In the genomic region with DNA sequence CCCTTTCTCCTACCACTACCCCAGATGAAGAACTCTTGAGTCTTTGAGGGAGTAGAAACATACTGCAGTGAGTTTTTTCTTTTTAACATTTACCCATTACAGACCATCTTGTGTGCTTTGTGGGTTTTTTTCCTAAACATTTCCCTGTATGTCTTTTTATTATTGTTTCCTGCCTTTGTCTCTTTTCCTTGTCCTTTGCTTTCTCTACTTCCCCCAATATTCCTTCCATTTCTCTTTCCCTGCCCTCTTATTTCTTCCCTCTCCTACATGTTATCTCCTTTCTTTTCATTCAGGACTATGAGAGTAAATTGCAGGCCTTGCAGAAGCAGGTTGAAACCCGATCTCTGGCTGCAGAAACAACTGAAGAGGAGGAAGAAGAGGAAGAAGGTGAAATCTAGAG, we compare ENCODE assay signal across 19 cellular contexts.
DNase-seq lines count a peak whose midpoint lies in the region; ATAC-seq, FAIRE-seq and TF ChIP-seq lines count a peak whose summit lies in the region.
"Had no signal": no experiment of that assay in that cellular context is flagged by ENCODE, and none has a peak within 500 bp of the region (broad histone marks: within the 10 kb centered on the region; RNA-seq: fewer than 3 reads in every experiment).

No MANE protein-coding gene starts in this region.

- no peaks in the 10 kb centered on the region for H3K9me3 ChIP-seq in Loucy (ENCODE audit: insufficient read depth, low read depth, low read length)
- H3K9me3 ChIP-seq: SK-N-SH had no signal

- H2AFZ ChIP-seq in Loucy (ENCODE audit: low read length), result peak overlapping the region; percentile 2; the same call in 1 of the 2 replicates

- H3K9me2 ChIP-seq in Loucy (replicated peaks; ENCODE audit: low read depth, low read length), result no peaks in the 10 kb centered on the region
- H3K9me2 ChIP-seq: SK-N-SH had no signal

- DNase-seq in mesothelial cell of epicardium (ENCODE audit: low spot score in 2 of 2, unreplicated experiment in 2 of 2), result no peak
- no peak for DNase-seq in HuH-7.5 (ENCODE audit: low spot score)
- no peak for DNase-seq in immature natural killer cell
- DNase-seq: Calu3; CD4-positive, CD25-positive, alpha-beta regulatory T cell; H7; NCI-H187 treated with DMSO at 0.1 percent for 48 hours; NCI-H2171; NCI-H446; NCI-H774; SK-N-SH had no signal

- H3K9ac ChIP-seq in Loucy (ENCODE audit: low read depth, low read length, poor library complexity, severe bottlenecking), result peak overlapping the region; percentile 51
- H3K9ac ChIP-seq: SK-N-SH had no signal

- H3K9me3 Mint-ChIP-seq in dendritic cell treated with granulocyte-macrophage colony-stimulating factor and Interleukin-4, amounts not matched to agents 40 ng/mL and 50 ng/mL, for 4 days, result no peaks in the 10 kb centered on the region
- H3K9me3 Mint-ChIP-seq in mesothelial cell of epicardium (no peaks in the 10 kb centered on the region), immature natural killer cell (no peaks in the 10 kb centered on the region)
- H3K9me3 Mint-ChIP-seq: IgD-negative memory B cell had no signal

- no peaks in the 10 kb centered on the region for H3K27me3 Mint-ChIP-seq in dendritic cell treated with granulocyte-macrophage colony-stimulating factor and Interleukin-4, amounts not matched to agents 40 ng/mL and 50 ng/mL, for 4 days
- H3K27me3 Mint-ChIP-seq in mesothelial cell of epicardium (ENCODE audit: low read depth), result no peaks in the 10 kb centered on the region
- H3K27me3 Mint-ChIP-seq in immature natural killer cell (ENCODE audit: low read depth in 3 of 3), result no peaks in the 10 kb centered on the region
- H3K27me3 Mint-ChIP-seq: B cell; CD4-positive, CD25-positive, alpha-beta regulatory T cell; IgD-negative memory B cell had no signal

- TF ChIP-seq CTCF in Loucy (conservative IDR thresholded peaks at IDR 0.05; ENCODE audit: low read length) (no peak), mesothelial cell of epicardium (IDR thresholded peaks at IDR 0.05; ENCODE audit: unreplicated experiment) (no peak)

- no peaks in the 10 kb centered on the region for H3K27me3 ChIP-seq in Loucy (ENCODE audit: insufficient read depth, low read length, poor library complexity, severe bottlenecking)

- H3K4me1 ChIP-seq in Loucy (ENCODE audit: insufficient read depth, low read length, poor library complexity, severe bottlenecking), result peaks cover 38% of the 10 kb centered on the region

- peak overlapping the region; percentile 11 for H3K4me3 ChIP-seq in Loucy (ENCODE audit: low read length, poor library complexity, severe bottlenecking)

- FAIRE-seq in G401.6 (lab: Jason Lieb, UNC), result peak; percentile 13

- intact Hi-C loops in dendritic cell treated with granulocyte-macrophage colony-stimulating factor and Interleukin-4, amounts not matched to agents 40 ng/mL and 50 ng/mL, for 4 days (cut with micrococcal nuclease), result no loop called here

- no peak for ATAC-seq in GM21528 (IDR thresholded peaks at IDR 0.05; ENCODE audit: low FRiP score, unreplicated experiment)
- ATAC-seq: Panc1, Right ventricle myocardium inferior had no signal

- H3K27ac Mint-ChIP-seq in dendritic cell treated with granulocyte-macrophage colony-stimulating factor and Interleukin-4, amounts not matched to agents 40 ng/mL and 50 ng/mL, for 4 days, result peak overlapping the region; percentile 5
- peak overlapping the region; percentile 10 for H3K27ac Mint-ChIP-seq in mesothelial cell of epicardium
- H3K27ac Mint-ChIP-seq in immature natural killer cell, result no peak overlapping the region
- H3K27ac Mint-ChIP-seq: B cell; CD4-positive, CD25-positive, alpha-beta regulatory T cell; IgD-negative memory B cell had no signal

- H3K36me3 Mint-ChIP-seq in dendritic cell treated with granulocyte-macrophage colony-stimulating factor and Interleukin-4, amounts not matched to agents 40 ng/mL and 50 ng/mL, for 4 days (ENCODE audit: low read depth), result peaks cover 59% of the 10 kb centered on the region
- H3K36me3 Mint-ChIP-seq in mesothelial cell of epicardium (peaks cover 17% of the 10 kb centered on the region), immature natural killer cell (peaks cover 8 to 11% (median 8%) of the 10 kb centered on the region in 3 donors)

- no peaks in the 10 kb centered on the region for H3F3A ChIP-seq in Loucy (ENCODE audit: low read depth)

- no peaks in the 10 kb centered on the region for H4K20me1 ChIP-seq in Loucy (ENCODE audit: insufficient read depth, low read length, poor library complexity, severe bottlenecking)

- H3K4me3 Mint-ChIP-seq in dendritic cell treated with granulocyte-macrophage colony-stimulating factor and Interleukin-4, amounts not matched to agents 40 ng/mL and 50 ng/mL, for 4 days, result no peak overlapping the region
- H3K4me3 Mint-ChIP-seq in mesothelial cell of epicardium (no peak overlapping the region), immature natural killer cell (no peak overlapping the region)
- H3K4me3 Mint-ChIP-seq: B cell; CD4-positive, CD25-positive, alpha-beta regulatory T cell; IgD-negative memory B cell had no signal

- H3K79me2 ChIP-seq in Loucy (ENCODE audit: insufficient read depth, low read length), result no peaks in the 10 kb centered on the region

- peak overlapping the region; percentile 64 for H3K4me2 ChIP-seq in Loucy (ENCODE audit: low read depth, low read length, poor library complexity, severe bottlenecking)
- H3K4me2 ChIP-seq: SK-N-SH had no signal

- peaks cover 17% of the 10 kb centered on the region; the same call in 1 of the 2 replicates for H3K36me3 ChIP-seq in Loucy (ENCODE audit: insufficient read depth, low read length)

- H3K4me1 Mint-ChIP-seq in dendritic cell treated with granulocyte-macrophage colony-stimulating factor and Interleukin-4, amounts not matched to agents 40 ng/mL and 50 ng/mL, for 4 days (ENCODE audit: low read depth), result no peaks in the 10 kb centered on the region
- H3K4me1 Mint-ChIP-seq in mesothelial cell of epicardium, result no peaks in the 10 kb centered on the region
- H3K4me1 Mint-ChIP-seq in immature natural killer cell, result peaks cover 3 to 7% of the 10 kb centered on the region in 2 donors
- H3K4me1 Mint-ChIP-seq: B cell, IgD-negative memory B cell had no signal

Comparison
In these comparisons a context has a peak if more than half of its experiments do, and no peak if none do; other contexts are left out.
1. H3K27ac Mint-ChIP-seq: peak in dendritic cell treated with granulocyte-macrophage colony-stimulating factor and Interleukin-4, amounts not matched to agents 40 ng/mL and 50 ng/mL, for 4 days (single experiment) and mesothelial cell of epicardium (single experiment); none in immature natural killer cell (0 of 6).